In the genomic region with DNA sequence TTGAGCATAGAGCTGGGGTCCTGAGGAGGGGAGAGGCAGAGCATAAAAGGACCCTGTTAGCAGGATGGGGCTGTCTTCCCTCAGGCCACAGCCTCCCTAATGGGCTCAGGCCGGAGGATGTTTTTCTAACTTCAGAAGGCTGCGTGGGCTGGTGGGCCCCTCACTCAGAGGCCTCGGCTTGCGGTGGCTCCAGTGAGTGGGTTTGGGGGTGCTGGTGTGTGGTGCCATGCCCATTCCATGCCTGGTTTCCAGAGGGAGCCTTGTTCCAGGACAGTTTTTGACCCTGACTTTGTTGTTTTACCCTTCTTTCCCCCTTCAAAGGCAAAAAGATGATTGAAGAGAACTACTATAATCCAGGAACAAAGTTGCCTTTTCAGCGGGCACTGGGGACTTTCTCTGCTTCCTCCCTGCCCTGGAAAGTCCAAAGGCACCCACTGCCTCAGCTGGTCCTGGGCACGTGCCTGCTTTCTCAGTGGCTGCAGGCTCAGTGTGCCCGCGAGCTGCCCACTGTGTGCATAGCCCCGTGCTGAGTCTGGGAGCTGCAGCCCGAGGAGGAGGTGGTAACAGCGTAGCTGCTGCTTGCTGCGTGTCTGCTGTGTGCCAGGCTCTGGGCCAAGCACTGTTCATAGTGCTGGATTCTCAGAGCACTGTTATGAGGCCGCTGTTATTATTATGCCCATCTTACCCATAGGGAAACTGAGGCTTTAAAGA, we compare ENCODE assay signal across 1 cellular context.
TF ChIP-seq lines count a peak whose summit lies in the region.

No MANE protein-coding gene starts in this region.

TF ChIP-seq in HepG2, 621 proteins besides CTCF, POLR2A, EP300 and RAD21 (continued from another document and continues in another):
- TF ChIP-seq ZNF687 (CRISPR knock-in tag; IDR thresholded peaks at IDR 0.05) (peak; percentile 49), THAP8 (CRISPR knock-in tag; IDR thresholded peaks at IDR 0.05; ENCODE audit: borderline replicate concordance) (no peak), ZC3H13 (CRISPR knock-in tag; IDR thresholded peaks at IDR 0.05) (no peak), EED (CRISPR knock-in tag; IDR thresholded peaks at IDR 0.05) (no peak), TRAFD1 (CRISPR knock-in tag; IDR thresholded peaks at IDR 0.05; ENCODE audit: borderline replicate concordance) (no peak), ZNF749 (CRISPR knock-in tag; IDR thresholded peaks at IDR 0.05; ENCODE audit: borderline replicate concordance) (no peak), MIER2 (CRISPR knock-in tag; IDR thresholded peaks at IDR 0.05) (no peak), ZNF605 (CRISPR knock-in tag; IDR thresholded peaks at IDR 0.05) (no peak), IKZF4 (CRISPR knock-in tag; IDR thresholded peaks at IDR 0.05; ENCODE audit: borderline replicate concordance, low read depth, not compliant biosample characterization) (no peak), KDM1A (CRISPR knock-in tag; IDR thresholded peaks at IDR 0.05) (no peak), EEA1 (CRISPR knock-in tag; IDR thresholded peaks at IDR 0.05; ENCODE audit: borderline replicate concordance) (no peak), RBM39 (IDR thresholded peaks at IDR 0.05; ENCODE audit: low read depth, low read length, poor library complexity, severe bottlenecking) (peak; percentile 16), FOXC1 (CRISPR knock-in tag; IDR thresholded peaks at IDR 0.05; ENCODE audit: borderline replicate concordance) (no peak), HNRNPK (IDR thresholded peaks at IDR 0.05; ENCODE audit: low read depth, low read length, poor library complexity, severe bottlenecking) (no peak), AGO2 (optimal IDR thresholded peaks at IDR 0.05; ENCODE audit: low read depth, low read length) (peak; percentile 97), KMT2A (CRISPR knock-in tag; IDR thresholded peaks at IDR 0.05) (no peak), ZNF530 (CRISPR knock-in tag; IDR thresholded peaks at IDR 0.05; ENCODE audit: low read depth) (no peak), RARA (CRISPR knock-in tag; IDR thresholded peaks at IDR 0.05) (no peak), CHD2 (IDR thresholded peaks at IDR 0.05; ENCODE audit: low read depth, low read length) (no peak), ATF7-NPFF (CRISPR knock-in tag; IDR thresholded peaks at IDR 0.05; ENCODE audit: low read depth) (no peak), PHF8 (CRISPR knock-in tag; IDR thresholded peaks at IDR 0.05) (no peak), HNRNPL (IDR thresholded peaks at IDR 0.05; ENCODE audit: low read depth, low read length) (peak; percentile 44; the same call in 1 of the 2 replicates), ZNF180 (CRISPR knock-in tag; IDR thresholded peaks at IDR 0.05; ENCODE audit: borderline replicate concordance, low read depth) (no peak), TEAD2 (CRISPR knock-in tag; IDR thresholded peaks at IDR 0.05) (no peak), PAWR (CRISPR knock-in tag; IDR thresholded peaks at IDR 0.05; ENCODE audit: borderline replicate concordance) (no peak), TFDP1 (CRISPR knock-in tag; IDR thresholded peaks at IDR 0.05; ENCODE audit: borderline replicate concordance) (no peak), JDP2 (CRISPR knock-in tag; IDR thresholded peaks at IDR 0.05; ENCODE audit: borderline replicate concordance) (no peak), RBM22 (optimal IDR thresholded peaks at IDR 0.05; ENCODE audit: low read length) (peak; percentile 63), ZKSCAN8 (CRISPR knock-in tag; IDR thresholded peaks at IDR 0.05; ENCODE audit: borderline replicate concordance) (no peak), ONECUT2 (CRISPR knock-in tag; IDR thresholded peaks at IDR 0.05) (no peak), ZBTB46 (CRISPR knock-in tag; IDR thresholded peaks at IDR 0.05; ENCODE audit: borderline replicate concordance) (no peak), TP53 (CRISPR knock-in tag; conservative IDR thresholded peaks at IDR 0.05) (no peak), SALL1 (CRISPR knock-in tag; IDR thresholded peaks at IDR 0.05) (no peak), KLF15 (CRISPR knock-in tag; IDR thresholded peaks at IDR 0.05; ENCODE audit: borderline replicate concordance) (no peak), DMAP1 (CRISPR knock-in tag; IDR thresholded peaks at IDR 0.05) (no peak), TBX3 (IDR thresholded peaks at IDR 0.05; ENCODE audit: borderline replicate concordance) (no peak)
- TF ChIP-seq, protein P1, sequence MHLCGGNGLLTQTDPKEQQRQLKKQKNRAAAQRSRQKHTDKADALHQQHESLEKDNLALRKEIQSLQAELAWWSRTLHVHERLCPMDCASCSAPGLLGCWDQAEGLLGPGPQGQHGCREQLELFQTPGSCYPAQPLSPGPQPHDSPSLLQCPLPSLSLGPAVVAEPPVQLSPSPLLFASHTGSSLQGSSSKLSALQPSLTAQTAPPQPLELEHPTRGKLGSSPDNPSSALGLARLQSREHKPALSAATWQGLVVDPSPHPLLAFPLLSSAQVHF (CRISPR knock-in tag; IDR thresholded peaks at IDR 0.05): no peak
- TF ChIP-seq, protein P2, sequence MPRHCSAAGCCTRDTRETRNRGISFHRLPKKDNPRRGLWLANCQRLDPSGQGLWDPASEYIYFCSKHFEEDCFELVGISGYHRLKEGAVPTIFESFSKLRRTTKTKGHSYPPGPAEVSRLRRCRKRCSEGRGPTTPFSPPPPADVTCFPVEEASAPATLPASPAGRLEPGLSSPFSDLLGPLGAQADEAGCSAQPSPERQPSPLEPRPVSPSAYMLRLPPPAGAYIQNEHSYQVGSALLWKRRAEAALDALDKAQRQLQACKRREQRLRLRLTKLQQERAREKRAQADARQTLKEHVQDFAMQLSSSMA (CRISPR knock-in tag; IDR thresholded peaks at IDR 0.05): no peak
- TF ChIP-seq, protein P3, sequence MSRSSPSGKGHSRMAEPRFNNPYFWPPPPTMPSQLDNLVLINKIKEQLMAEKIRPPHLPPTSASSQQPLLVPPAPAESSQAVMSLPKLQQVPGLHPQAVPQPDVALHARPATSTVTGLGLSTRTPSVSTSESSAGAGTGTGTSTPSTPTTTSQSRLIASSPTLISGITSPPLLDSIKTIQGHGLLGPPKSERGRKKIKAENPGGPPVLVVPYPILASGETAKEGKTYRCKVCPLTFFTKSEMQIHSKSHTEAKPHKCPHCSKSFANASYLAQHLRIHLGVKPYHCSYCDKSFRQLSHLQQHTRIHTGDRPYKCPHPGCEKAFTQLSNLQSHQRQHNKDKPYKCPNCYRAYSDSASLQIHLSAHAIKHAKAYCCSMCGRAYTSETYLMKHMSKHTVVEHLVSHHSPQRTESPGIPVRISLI (CRISPR knock-in tag; IDR thresholded peaks at IDR 0.05; ENCODE audit: borderline replicate concordance): no peak
- TF ChIP-seq, protein P4, sequence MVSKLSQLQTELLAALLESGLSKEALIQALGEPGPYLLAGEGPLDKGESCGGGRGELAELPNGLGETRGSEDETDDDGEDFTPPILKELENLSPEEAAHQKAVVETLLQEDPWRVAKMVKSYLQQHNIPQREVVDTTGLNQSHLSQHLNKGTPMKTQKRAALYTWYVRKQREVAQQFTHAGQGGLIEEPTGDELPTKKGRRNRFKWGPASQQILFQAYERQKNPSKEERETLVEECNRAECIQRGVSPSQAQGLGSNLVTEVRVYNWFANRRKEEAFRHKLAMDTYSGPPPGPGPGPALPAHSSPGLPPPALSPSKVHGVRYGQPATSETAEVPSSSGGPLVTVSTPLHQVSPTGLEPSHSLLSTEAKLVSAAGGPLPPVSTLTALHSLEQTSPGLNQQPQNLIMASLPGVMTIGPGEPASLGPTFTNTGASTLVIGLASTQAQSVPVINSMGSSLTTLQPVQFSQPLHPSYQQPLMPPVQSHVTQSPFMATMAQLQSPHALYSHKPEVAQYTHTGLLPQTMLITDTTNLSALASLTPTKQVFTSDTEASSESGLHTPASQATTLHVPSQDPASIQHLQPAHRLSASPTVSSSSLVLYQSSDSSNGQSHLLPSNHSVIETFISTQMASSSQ (IDR thresholded peaks at IDR 0.05; ENCODE audit: low read depth): no peak
- TF ChIP-seq, protein P4 (CRISPR knock-in tag; IDR thresholded peaks at IDR 0.05; ENCODE audit: borderline replicate concordance): no peak
- TF ChIP-seq, protein P5, sequence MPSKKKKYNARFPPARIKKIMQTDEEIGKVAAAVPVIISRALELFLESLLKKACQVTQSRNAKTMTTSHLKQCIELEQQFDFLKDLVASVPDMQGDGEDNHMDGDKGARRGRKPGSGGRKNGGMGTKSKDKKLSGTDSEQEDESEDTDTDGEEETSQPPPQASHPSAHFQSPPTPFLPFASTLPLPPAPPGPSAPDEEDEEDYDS (CRISPR knock-in tag; IDR thresholded peaks at IDR 0.05): no peak
- TF ChIP-seq, protein P6, sequence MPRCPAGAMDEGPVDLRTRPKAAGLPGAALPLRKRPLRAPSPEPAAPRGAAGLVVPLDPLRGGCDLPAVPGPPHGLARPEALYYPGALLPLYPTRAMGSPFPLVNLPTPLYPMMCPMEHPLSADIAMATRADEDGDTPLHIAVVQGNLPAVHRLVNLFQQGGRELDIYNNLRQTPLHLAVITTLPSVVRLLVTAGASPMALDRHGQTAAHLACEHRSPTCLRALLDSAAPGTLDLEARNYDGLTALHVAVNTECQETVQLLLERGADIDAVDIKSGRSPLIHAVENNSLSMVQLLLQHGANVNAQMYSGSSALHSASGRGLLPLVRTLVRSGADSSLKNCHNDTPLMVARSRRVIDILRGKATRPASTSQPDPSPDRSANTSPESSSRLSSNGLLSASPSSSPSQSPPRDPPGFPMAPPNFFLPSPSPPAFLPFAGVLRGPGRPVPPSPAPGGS (CRISPR knock-in tag; IDR thresholded peaks at IDR 0.05): no peak
